ENCODE assay signal across 1 cellular context in the genomic region with DNA sequence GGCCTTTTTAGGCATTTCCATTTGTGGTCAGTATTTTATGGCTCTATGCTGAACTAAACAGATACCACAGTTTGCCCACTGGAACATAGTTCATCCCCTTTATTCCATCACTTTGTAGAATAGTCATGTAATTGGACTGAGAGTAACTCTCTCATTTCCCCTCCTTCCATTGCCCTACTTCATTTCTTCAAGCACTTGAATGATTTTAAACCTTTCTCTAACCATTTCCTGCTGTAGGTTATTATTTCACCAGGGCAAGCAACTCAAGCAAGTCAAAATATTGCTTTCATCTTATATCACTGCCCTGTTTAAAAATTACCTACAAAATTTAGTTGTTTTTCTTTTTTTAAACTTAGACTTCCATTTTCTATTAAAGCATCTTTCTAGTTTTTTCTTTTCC.
TF ChIP-seq lines count a peak whose summit lies in the region.

No MANE protein-coding gene starts in this region.

TF ChIP-seq in K562, 482 proteins besides CTCF, POLR2A, EP300 and RAD21 (continued from another document):
- no peak for TF ChIP-seq ZNF280B (CRISPR knock-in tag; IDR thresholded peaks at IDR 0.05)
- TF ChIP-seq NR2F6 (CRISPR knock-in tag; IDR thresholded peaks at IDR 0.05) = no peak
- no peak for TF ChIP-seq HDAC3 (IDR thresholded peaks at IDR 0.05; ENCODE audit: borderline replicate concordance, partially characterized antibody)
- no peak for TF ChIP-seq EP400 (IDR thresholded peaks at IDR 0.05)
- TF ChIP-seq BCOR (IDR thresholded peaks at IDR 0.05) = no peak
- TF ChIP-seq TBL1XR1 (IDR thresholded peaks at IDR 0.05; ENCODE audit: low read length in 2 of 2) = no peak
- no peak for TF ChIP-seq ZFP1 (CRISPR knock-in tag; IDR thresholded peaks at IDR 0.05)
- TF ChIP-seq IFI16 (CRISPR knock-in tag; IDR thresholded peaks at IDR 0.05) = no peak
- TF ChIP-seq MTA2 (IDR thresholded peaks at IDR 0.05; ENCODE audit: low read depth) = no peak
- no peak for TF ChIP-seq PML (IDR thresholded peaks at IDR 0.05; ENCODE audit: low read length)
